ENCODE assay signal across 9 cellular contexts in genomic region chr6:28683945-28684538, GRCh38.
DNase-seq lines count a peak whose midpoint lies in the region; ATAC-seq and TF ChIP-seq lines count a peak whose summit lies in the region.
"Had no signal": no experiment of that assay in that cellular context is flagged by ENCODE, and none has a peak within 500 bp of the region (broad histone marks: within the 10 kb centered on the region; RNA-seq: fewer than 3 reads in every experiment).

No MANE protein-coding gene starts in this region.

- TF ChIP-seq POLR2A in upper lobe of left lung (IDR thresholded peaks at IDR 0.05) (no peak), lower leg skin (IDR thresholded peaks at IDR 0.05) (no peak)

- H3K4me3 Mint-ChIP-seq in WTC11 = no peak overlapping the region

- H3K4me1 ChIP-seq in upper lobe of left lung = no peaks in the 10 kb centered on the region

- 34 to 41% methylated on average over 9 of the region's 9 CpGs for WGBS in upper lobe of left lung, 2 donors
- 39 to 55% methylated on average over 9 of the region's 9 CpGs for WGBS in lower leg skin, 2 donors

- POLR2A ChIA-PET in GM10248 (lab: Yijun Ruan, JAX) (no interaction called here), WTC11 (lab: Charles Lee) (no interaction called here)

- TF ChIP-seq CTCF in AG09319 (IDR thresholded peaks at IDR 0.05; ENCODE audit: low read depth, low read length) = peak; percentile 52
- peak; percentile 66 for TF ChIP-seq CTCF in GM10248 (IDR thresholded peaks at IDR 0.05; ENCODE audit: control extremely low read depth, extremely low read depth, low read depth, missing control alignments)
- TF ChIP-seq CTCF in WTC11 (IDR thresholded peaks at IDR 0.05) = peak; percentile 69
- peak; percentile 16 to 48 (median 38) for TF ChIP-seq CTCF in upper lobe of left lung (IDR thresholded peaks at IDR 0.05)
- no peak for TF ChIP-seq CTCF in lower leg skin (IDR thresholded peaks at IDR 0.05)

- peak; percentile 88 for ATAC-seq in WTC11
- peak in 1 of 2 donors; percentile 68 for ATAC-seq in upper lobe of left lung (ENCODE audit: low FRiP score in 2 of 2)
- no peak for ATAC-seq in HG03378 (IDR thresholded peaks at IDR 0.05; ENCODE audit: unreplicated experiment)

- no peaks in the 10 kb centered on the region for H3K36me3 Mint-ChIP-seq in WTC11
- H3K36me3 Mint-ChIP-seq: IgD-negative memory B cell had no signal

- DNase-seq in AG09319 (ENCODE audit: extremely low read depth, low read depth) (peak; percentile 5), GM10248 (ENCODE audit: extremely low spot score) (no peak), NCI-H1694 (lab: John Stamatoyannopoulos, UW) (peak; percentile 7), WTC11 (ENCODE audit: low spot score) (peak; percentile 27), iPS-NIHi7 (ENCODE audit: extremely low spot score) (peak; percentile 23), upper lobe of left lung (no peak), lower leg skin (ENCODE audit: low spot score in 2 of 2) (no peak)

- no peaks in the 10 kb centered on the region for H3K9me3 Mint-ChIP-seq in WTC11
- H3K9me3 Mint-ChIP-seq: IgD-negative memory B cell had no signal

- no peak overlapping the region for H3K27ac Mint-ChIP-seq in WTC11
- H3K27ac Mint-ChIP-seq: IgD-negative memory B cell had no signal

- no peaks in the 10 kb centered on the region for H3K9me3 ChIP-seq in upper lobe of left lung

- intact Hi-C loops in lower leg skin (cut with DNase I; ENCODE audit: low total_unique reads) = no loop called here

- CTCF ChIA-PET in GM10248 (lab: Yijun Ruan, JAX) = interaction anchor here (0.8 to 1.6 kb wide), 7 partner anchors 7 to 188 kb away, joined by 3 to 4 read pairs (median 3); no protein-coding TSS in a partner anchor
- CTCF ChIA-PET in WTC11 (lab: Charles Lee) = interaction anchor here (0.9 kb wide), 1 partner anchor 54 kb away, joined by 3 read pairs; no protein-coding TSS in a partner anchor

- peaks cover 0 to 3% (median 0%) of the 10 kb centered on the region in 4 donors for H3K27me3 ChIP-seq in upper lobe of left lung

- H3K4me3 ChIP-seq in upper lobe of left lung = no peak overlapping the region
- H3K4me3 ChIP-seq in lower leg skin (ENCODE audit: low read depth, poor library complexity, severe bottlenecking) = no peak overlapping the region

- H3K36me3 ChIP-seq in upper lobe of left lung = no peaks in the 10 kb centered on the region

- H3K27me3 Mint-ChIP-seq in WTC11 (ENCODE audit: low read depth) = no peaks in the 10 kb centered on the region

- H3K27ac ChIP-seq in upper lobe of left lung = no peak overlapping the region

- TF ChIP-seq EP300 in upper lobe of left lung (IDR thresholded peaks at IDR 0.05) = no peak

- H3K4me1 Mint-ChIP-seq in WTC11 = peaks cover 4% of the 10 kb centered on the region; the same call in 1 of the 2 replicates

TF ChIP-seq in WTC11, 78 proteins besides CTCF, POLR2A, EP300 and RAD21:
- peak; percentile 100 for TF ChIP-seq ZNF121 (CRISPR knock-in tag; IDR thresholded peaks at IDR 0.05)
- TF ChIP-seq GTF2I (CRISPR knock-in tag; conservative IDR thresholded peaks at IDR 0.05) = peak; percentile 79; the same call in 1 of the 2 replicates
- no peak for TF ChIP-seq ATF2 (CRISPR knock-in tag; IDR thresholded peaks at IDR 0.05; ENCODE audit: borderline replicate concordance, low read depth)
- TF ChIP-seq ZNF232 (CRISPR knock-in tag; IDR thresholded peaks at IDR 0.05) = no peak

Comparison
In these comparisons a context has a peak if more than half of its experiments do, and no peak if none do; other contexts are left out.
1. DNase-seq: peak in AG09319 (single experiment), NCI-H1694 (single experiment), WTC11 (single experiment) and iPS-NIHi7 (single experiment); none in GM10248 (single experiment), upper lobe of left lung (0 of 2) and lower leg skin (0 of 2).
2. CTCF ChIP-seq: peak in AG09319 (single experiment), GM10248 (single experiment), WTC11 (single experiment) and upper lobe of left lung (6 of 6); none in lower leg skin (0 of 3).